Comparison of ENCODE assay signal across 8 cellular contexts in genomic region chr12:108803428-108804105, GRCh38. TPM values are rescaled to one million over a fixed set of nuclear protein-coding genes. Genes with fewer than 3 reads are reported as not detected.
DNase-seq lines count a peak whose midpoint lies in the region; ATAC-seq and TF ChIP-seq lines count a peak whose summit lies in the region.

No MANE protein-coding gene starts in this region.

- H3K27ac Mint-ChIP-seq in activated naive CD4-positive, alpha-beta T cell treated with anti-CD3 and anti-CD28 coated beads, Interleukin-2, amount 50 U/mL, for 72 hours, result peak overlapping the region; percentile 23 to 57

- CTCF ChIA-PET in A673 (lab: Charles Lee), result interaction anchor here (0.6 to 2.0 kb wide), 5 partner anchors 46 to 181 kb away, joined by 3 to 17 read pairs (median 8); no protein-coding TSS in a partner anchor

- peak overlapping the region; percentile 37 for H3K27ac ChIP-seq in A673 (ENCODE audit: low read depth, low read length, poor library complexity, severe bottlenecking)
- peak overlapping the region; percentile 80 to 85 for H3K27ac ChIP-seq in ovary
- H3K27ac ChIP-seq in thoracic aorta, result peak overlapping the region; percentile 83 to 93

- H3K36me3 Mint-ChIP-seq in activated naive CD4-positive, alpha-beta T cell treated with anti-CD3 and anti-CD28 coated beads, Interleukin-2, amount 50 U/mL, for 72 hours, result peaks cover 4 to 6% of the 10 kb centered on the region in 2 donors

- WGBS in ovary, 3 donors, result 2 to 5% (median 2%) methylated on average over 5 of the region's 5 CpGs

- H3K4me3 ChIP-seq in A673 (ENCODE audit: low read depth, low read length, poor library complexity, severe bottlenecking), result no peak overlapping the region
- no peak overlapping the region for H3K4me3 ChIP-seq in ovary
- H3K4me3 ChIP-seq in thoracic aorta, result no peak overlapping the region

- intact Hi-C loops in A673 (cut with micrococcal nuclease; ENCODE audit: unreplicated experiment) (loop anchor here (1.0 to 5.0 kb wide), 5 partner anchors 139 to 290 kb away; partner anchors contain the start of genes ALKBH2, ISCU and SART3), ovary (cut with DNase I) (loop anchor here (2.0 to 10.0 kb wide), 7 partner anchors 51 to 241 kb away; partner anchors contain the start of genes CORO1C (in 2 of the 4), ISCU (in 2 of the 4), SSH1 (in 2 of the 4) and SART3 (in 1 of the 4))

- no peak for TF ChIP-seq EP300 in ovary (IDR thresholded peaks at IDR 0.05)

- H3K27me3 ChIP-seq in A673 (replicated peaks; ENCODE audit: insufficient read depth, low read depth, low read length, poor library complexity), result no peaks in the 10 kb centered on the region
- H3K27me3 ChIP-seq in ovary, result no peaks in the 10 kb centered on the region
- no peaks in the 10 kb centered on the region for H3K27me3 ChIP-seq in thoracic aorta (replicated peaks; ENCODE audit: insufficient read depth)

- no peaks in the 10 kb centered on the region for H3K9me3 Mint-ChIP-seq in activated naive CD4-positive, alpha-beta T cell treated with anti-CD3 and anti-CD28 coated beads, Interleukin-2, amount 50 U/mL, for 72 hours

- H3K9me3 ChIP-seq in A673 (ENCODE audit: low read depth, low read length, poor library complexity, severe bottlenecking) (no peaks in the 10 kb centered on the region), ovary (no peaks in the 10 kb centered on the region), thoracic aorta (no peaks in the 10 kb centered on the region)

- peak; percentile 53 for ATAC-seq in GM18858 (IDR thresholded peaks at IDR 0.05; ENCODE audit: unreplicated experiment)
- ATAC-seq in activated naive CD4-positive, alpha-beta T cell treated with anti-CD3 and anti-CD28 coated beads, Interleukin-2, amount 50 U/mL, for 72 hours, result peak; percentile 85 to 92
- ATAC-seq in thoracic aorta (ENCODE audit: insufficient number of reproducible peaks, low FRiP score, low read depth), result peak; percentile 75

- peak; percentile 96 for TF ChIP-seq CTCF in A673 (conservative IDR thresholded peaks at IDR 0.05; ENCODE audit: low read depth, low read length)
- peak; percentile 92 to 97 (median 96) for TF ChIP-seq CTCF in ovary (IDR thresholded peaks at IDR 0.05)
- TF ChIP-seq CTCF in thoracic aorta (IDR thresholded peaks at IDR 0.05), result peak; percentile 95

- peaks cover 71% of the 10 kb centered on the region for H3K36me3 ChIP-seq in A673 (ENCODE audit: insufficient read depth, low read length, poor library complexity, severe bottlenecking)
- no peaks in the 10 kb centered on the region for H3K36me3 ChIP-seq in ovary
- H3K36me3 ChIP-seq in thoracic aorta, result peaks cover 44% of the 10 kb centered on the region

- no TSS peak for BruUV-seq in A673 (replicated peaks; lab: Mats Ljungman, UMichigan)

- DNase-seq in A673 (ENCODE audit: low spot score) (peak; percentile 88), NCI-H1048 (lab: John Stamatoyannopoulos, UW) (peak; percentile 55), SKM-1 (lab: John Stamatoyannopoulos, UW; ENCODE audit: unreplicated experiment) (peak; percentile 49), globus pallidus (ENCODE audit: low spot score) (peak; percentile 85), ovary (peak; percentile 62 to 89 (median 73)), thoracic aorta (ENCODE audit: low spot score) (peak; percentile 77)
- DNase-seq in activated naive CD4-positive, alpha-beta T cell treated with anti-CD3 and anti-CD28 coated beads, Interleukin-2, amount 50 U/mL, for 72 hours (ENCODE audit: low spot score in 2 of 2), result peak in 1 of 2 donors; percentile 69

- H3K4me1 ChIP-seq in A673 (ENCODE audit: insufficient read depth, low read length, poor library complexity, severe bottlenecking) (peaks cover 25% of the 10 kb centered on the region), ovary (ENCODE audit: insufficient read depth) (peaks cover 14% of the 10 kb centered on the region), thoracic aorta (ENCODE audit: control insufficient read depth in 1 of 2, low read depth in 2 of 2) (peaks cover 36 to 60% of the 10 kb centered on the region in 2 donors)

- POLR2A ChIA-PET in A673 (lab: Charles Lee; ENCODE audit: low non-redundant PET), result interaction anchor here (0.6 kb wide), 1 partner anchor 114 kb away, joined by 6 read pairs; no protein-coding TSS in a partner anchor

- TF ChIP-seq POLR2A in ovary (IDR thresholded peaks at IDR 0.05), result peak; percentile 23

RNA-seq across cellular contexts. Expression of gene SSH1, which starts 53.8 kb away (rescaled TPM):
- total RNA-seq in A673 (2021), result 36.1 and 39.0 TPM in 2 replicates
- total RNA-seq in activated naive CD4-positive, alpha-beta T cell treated with anti-CD3 and anti-CD28 coated beads, Interleukin-2, amount 50 U/mL, for 72 hours, result 10 to 100 TPM; 25.3 to 36.0 TPM
- 10 to 100 TPM in 6 of 7 donors, 1 to 10 TPM in 1; 8.0 to 38.3 (median 35.1) TPM for total RNA-seq in ovary
- polyA plus RNA-seq in ovary, result 10 to 100 TPM in 1 of 2 donors, 1 to 10 TPM in 1; 7.3 to 15.4 TPM
- total RNA-seq in thoracic aorta, result 10 to 100 TPM; 25.3 to 57.6 TPM

Comparison
In these comparisons a context has a peak if more than half of its experiments do, and no peak if none do; other contexts are left out.
1. H3K27ac ChIP-seq: peak in every context shown above with its lines; median percentile 88 in thoracic aorta; 82 in ovary; 37 in A673.